Comparison of ENCODE assay signal across 9 cellular contexts in genomic region chr2:47569658-47570398, GRCh38. TPM values are rescaled to one million over a fixed set of nuclear protein-coding genes. Genes with fewer than 3 reads are reported as not detected.
DNase-seq lines count a peak whose midpoint lies in the region; ATAC-seq, FAIRE-seq and TF ChIP-seq lines count a peak whose summit lies in the region.
"Had no signal": no experiment of that assay in that cellular context is flagged by ENCODE, and none has a peak within 500 bp of the region (broad histone marks: within the 10 kb centered on the region; RNA-seq: fewer than 3 reads in every experiment).

No MANE protein-coding gene starts in this region.

- no peak overlapping the region for H3K23ac ChIP-seq in H9 (ENCODE audit: insufficient read length, low read depth, low read length)

- H3K4ac ChIP-seq in H9 (ENCODE audit: low read depth, low read length): no peak overlapping the region

- no peak overlapping the region for H3K9ac ChIP-seq in H9 (ENCODE audit: extremely low read depth, insufficient read length, low read length)
- H3K9ac ChIP-seq in kidney (ENCODE audit: low read length in 2 of 2): no peak overlapping the region

- no peak overlapping the region for H4K8ac ChIP-seq in H9 (replicated peaks; ENCODE audit: insufficient read length, low read depth, low read length)

- no peak overlapping the region for H2AK5ac ChIP-seq in H9 (ENCODE audit: insufficient read length, low read length)

- H4K5ac ChIP-seq in H9 (ENCODE audit: insufficient read length, low read depth, low read length): no peak overlapping the region

- H3K4me1 Mint-ChIP-seq in H9: peaks cover 23 to 33% of the 10 kb centered on the region in 2 experiments
- peaks cover 9% of the 10 kb centered on the region for H3K4me1 Mint-ChIP-seq in activated T-helper 1 cell treated with anti-CD3 and anti-CD28 coated beads, Interleukin-12 subunit alpha, Interleukin-12 subunit beta, Interleukin-2, Interleukin-4 antibody, amounts not matched to agents 30 ng/mL and 10 ng/mL and 1 ng/mL, durations not matched to agents 14 hours and 24 hours and 36 hours (ENCODE audit: low read depth)

- H3K4me2 ChIP-seq in H9 (ENCODE audit: insufficient read depth, insufficient read length, low read length): peak overlapping the region; percentile 55

- no peak overlapping the region for H3K18ac ChIP-seq in H9 (ENCODE audit: insufficient read length, low read depth, low read length)

- no peak overlapping the region for H3K27ac Mint-ChIP-seq in H9
- H3K27ac Mint-ChIP-seq in activated T-helper 1 cell treated with anti-CD3 and anti-CD28 coated beads, Interleukin-12 subunit alpha, Interleukin-12 subunit beta, Interleukin-2, Interleukin-4 antibody, amounts not matched to agents 30 ng/mL and 10 ng/mL and 1 ng/mL, durations not matched to agents 14 hours and 24 hours and 36 hours: peak overlapping the region; percentile 68

- H2BK120ac ChIP-seq in H9 (ENCODE audit: low read depth, low read length, poor library complexity, severe bottlenecking): no peak overlapping the region

- no peak overlapping the region for H3K27ac ChIP-seq in H9 (ENCODE audit: insufficient read length, low read depth, low read length)
- no peak overlapping the region for H3K27ac ChIP-seq in kidney (ENCODE audit: low read depth in 2 of 2, low read length in 2 of 2)
- H3K27ac ChIP-seq in SJCRH30: no peak overlapping the region

- FAIRE-seq in kidney (lab: Jason Lieb, UNC): no peak

- no peak overlapping the region for H3K14ac ChIP-seq in H9 (ENCODE audit: insufficient read depth, low read length)

- no CpG with 5 or more reads among the region's 93 CpGs for WGBS in H9 (ENCODE audit: extremely low coverage, insufficient read length, low lambda C conversion rate)

- no peaks in the 10 kb centered on the region for H3K36me3 ChIP-seq in kidney (ENCODE audit: control insufficient read depth in 1 of 2, insufficient read depth in 2 of 2, low read length in 2 of 2)
- no peaks in the 10 kb centered on the region for H3K36me3 ChIP-seq in SJCRH30

- H3K9me3 ChIP-seq in H9 (ENCODE audit: control insufficient read depth, low read depth, low read length) (no peaks in the 10 kb centered on the region), kidney (ENCODE audit: control insufficient read depth in 1 of 2, low read length in 2 of 2) (no peaks in the 10 kb centered on the region), SJCRH30 (replicated peaks) (no peaks in the 10 kb centered on the region)

- no peaks in the 10 kb centered on the region for H3K9me3 Mint-ChIP-seq in H9
- no peaks in the 10 kb centered on the region for H3K9me3 Mint-ChIP-seq in activated T-helper 1 cell treated with anti-CD3 and anti-CD28 coated beads, Interleukin-12 subunit alpha, Interleukin-12 subunit beta, Interleukin-2, Interleukin-4 antibody, amounts not matched to agents 30 ng/mL and 10 ng/mL and 1 ng/mL, durations not matched to agents 14 hours and 24 hours and 36 hours

- H4K20me1 ChIP-seq in H9 (ENCODE audit: control insufficient read depth, insufficient read depth, insufficient read length): no peaks in the 10 kb centered on the region

- peaks cover 25% of the 10 kb centered on the region; the same call in 1 of the 2 replicates for H3K27me3 ChIP-seq in H9 (ENCODE audit: insufficient read depth, low read length)
- peaks cover 3% of the 10 kb centered on the region for H3K27me3 ChIP-seq in SJCRH30

- H2BK12ac ChIP-seq in H9 (ENCODE audit: insufficient read length, low read depth, low read length): no peak overlapping the region

- no peaks in the 10 kb centered on the region for H3K79me2 ChIP-seq in H9 (ENCODE audit: insufficient read depth, low read length)

- H3K36me3 Mint-ChIP-seq in H9 (ENCODE audit: insufficient read depth in 1 of 3, low read depth in 3 of 3): no peaks in the 10 kb centered on the region
- peaks cover 2% of the 10 kb centered on the region for H3K36me3 Mint-ChIP-seq in activated T-helper 1 cell treated with anti-CD3 and anti-CD28 coated beads, Interleukin-12 subunit alpha, Interleukin-12 subunit beta, Interleukin-2, Interleukin-4 antibody, amounts not matched to agents 30 ng/mL and 10 ng/mL and 1 ng/mL, durations not matched to agents 14 hours and 24 hours and 36 hours (ENCODE audit: low read depth)

- no peak overlapping the region for H3T11ph ChIP-seq in H9 (ENCODE audit: low read length)

- no peak overlapping the region for H4K91ac ChIP-seq in H9 (ENCODE audit: insufficient read length, low read depth, low read length)

- DNase-seq in COLO668 (lab: John Stamatoyannopoulos, UW; ENCODE audit: unreplicated experiment) (peak; percentile 74), H9 (no peak), kidney (peak; percentile 66), KG1 (lab: John Stamatoyannopoulos, UW) (no peak), putamen (ENCODE audit: low spot score) (no peak), SJCRH30 (no peak)
- no peak for DNase-seq in activated T-helper 1 cell treated with anti-CD3 and anti-CD28 coated beads, Interleukin-12 subunit alpha, Interleukin-12 subunit beta, Interleukin-2, Interleukin-4 antibody, amounts not matched to agents 30 ng/mL and 10 ng/mL and 1 ng/mL, durations not matched to agents 14 hours and 24 hours and 36 hours (ENCODE audit: low spot score)

- H3K27me3 Mint-ChIP-seq in H9 (ENCODE audit: low read depth): peaks cover 55% of the 10 kb centered on the region
- peaks cover 56% of the 10 kb centered on the region for H3K27me3 Mint-ChIP-seq in activated T-helper 1 cell treated with anti-CD3 and anti-CD28 coated beads, Interleukin-12 subunit alpha, Interleukin-12 subunit beta, Interleukin-2, Interleukin-4 antibody, amounts not matched to agents 30 ng/mL and 10 ng/mL and 1 ng/mL, durations not matched to agents 14 hours and 24 hours and 36 hours (ENCODE audit: insufficient read depth)

- no peak for ATAC-seq in GM18861 (IDR thresholded peaks at IDR 0.05; ENCODE audit: unreplicated experiment)

- no peak overlapping the region for H2BK5ac ChIP-seq in H9 (ENCODE audit: insufficient read length, low read length)

- H3K4me3 ChIP-seq in kidney (ENCODE audit: low read length in 2 of 2) (no peak overlapping the region), SJCRH30 (no peak overlapping the region)

- no peak overlapping the region for H2BK20ac ChIP-seq in H9 (ENCODE audit: low read depth, low read length, poor library complexity, severe bottlenecking)

- no peak for TF ChIP-seq CTCF in H9 (conservative IDR thresholded peaks at IDR 0.05)
- no peak for TF ChIP-seq CTCF in kidney (IDR thresholded peaks at IDR 0.05; ENCODE audit: borderline replicate concordance, extremely low read depth, insufficient read depth)

- no peaks in the 10 kb centered on the region for H3K4me1 ChIP-seq in H9 (ENCODE audit: insufficient read depth, low read length)
- peaks cover 0 to 7% of the 10 kb centered on the region in 2 donors for H3K4me1 ChIP-seq in kidney (ENCODE audit: control insufficient read depth in 1 of 2, insufficient read depth in 1 of 2, low read depth in 1 of 2, low read length in 2 of 2)
- no peaks in the 10 kb centered on the region for H3K4me1 ChIP-seq in SJCRH30

- peak overlapping the region; percentile 75 to 90 for H3K4me3 Mint-ChIP-seq in H9
- H3K4me3 Mint-ChIP-seq in activated T-helper 1 cell treated with anti-CD3 and anti-CD28 coated beads, Interleukin-12 subunit alpha, Interleukin-12 subunit beta, Interleukin-2, Interleukin-4 antibody, amounts not matched to agents 30 ng/mL and 10 ng/mL and 1 ng/mL, durations not matched to agents 14 hours and 24 hours and 36 hours: peak overlapping the region; percentile 66

- no peak overlapping the region for H3K56ac ChIP-seq in H9 (ENCODE audit: insufficient read length, low read depth, low read length)

- H2BK15ac ChIP-seq in H9 (ENCODE audit: low read depth, low read length): no peak overlapping the region

- intact Hi-C loops in activated T-helper 1 cell treated with anti-CD3 and anti-CD28 coated beads, Interleukin-12 subunit alpha, Interleukin-12 subunit beta, Interleukin-2, Interleukin-4 antibody, amounts not matched to agents 30 ng/mL and 10 ng/mL and 1 ng/mL, durations not matched to agents 14 hours and 24 hours and 36 hours (cut with micrococcal nuclease): no loop called here
- intact Hi-C loops in kidney (cut with DNase I): no loop called here

- peaks cover 7% of the 10 kb centered on the region for H3K79me1 ChIP-seq in H9 (ENCODE audit: insufficient read depth, low read depth, low read length, poor library complexity, severe bottlenecking)

- peaks cover 31% of the 10 kb centered on the region for H3K23me2 ChIP-seq in H9 (ENCODE audit: insufficient read length, low read depth, low read length, poor library complexity, severe bottlenecking)

- H2AFZ ChIP-seq in H9 (ENCODE audit: low read length): no peak overlapping the region

RNA-seq across cellular contexts. Expression of gene KCNK12, which starts 1.0 kb away (rescaled TPM):
- total RNA-seq in H9 (2021) (7.8 and 8.1 TPM in 2 replicates), kidney (0.13 TPM)
- total RNA-seq in activated T-helper 1 cell treated with anti-CD3 and anti-CD28 coated beads, Interleukin-12 subunit alpha, Interleukin-12 subunit beta, Interleukin-2, Interleukin-4 antibody, amounts not matched to agents 30 ng/mL and 10 ng/mL and 1 ng/mL, durations not matched to agents 14 hours and 24 hours and 36 hours: 0.32 and 0.34 TPM in 2 replicates
- not detected for polyA plus RNA-seq in kidney (ENCODE audit: insufficient read depth, low read depth, low replicate concordance)
- 0.08 and 0.40 TPM in 2 replicates for total RNA-seq in SJCRH30 (2014; rRNA removed; shearing (Covaris generic))
- total RNA-seq: subcutaneous adipose tissue had no signal

Comparison
In these comparisons a context has a peak if more than half of its experiments do, and no peak if none do; other contexts are left out.
1. DNase-seq: peak in COLO668 (single experiment) and kidney (single experiment); none in H9 (single experiment), activated T-helper 1 cell treated with anti-CD3 and anti-CD28 coated beads, Interleukin-12 subunit alpha, Interleukin-12 subunit beta, Interleukin-2, Interleukin-4 antibody, amounts not matched to agents 30 ng/mL and 10 ng/mL and 1 ng/mL, durations not matched to agents 14 hours and 24 hours and 36 hours (single experiment), KG1 (single experiment), putamen (single experiment) and SJCRH30 (0 of 2).